ENCODE assay signal across 8 cellular contexts in genomic region chr5:179791881-179792611, GRCh38. TPM values are rescaled to one million over a fixed set of nuclear protein-coding genes. Genes with fewer than 3 reads are reported as not detected.
DNase-seq lines count a peak whose midpoint lies in the region; ATAC-seq and TF ChIP-seq lines count a peak whose summit lies in the region.
"Had no signal": no experiment of that assay in that cellular context is flagged by ENCODE, and none has a peak within 500 bp of the region (broad histone marks: within the 10 kb centered on the region; RNA-seq: fewer than 3 reads in every experiment).

No MANE protein-coding gene starts in this region.

- peak; percentile 37 to 76 (median 52) for DNase-seq in adrenal gland
- no peak for DNase-seq in SKM-1 treated with dmso at 0.1 percent for 144 hours (lab: John Stamatoyannopoulos, UW; ENCODE audit: unreplicated experiment)
- no peak for DNase-seq in stimulated activated naive CD4-positive, alpha-beta T cell treated with Interleukin-2 at 50 U/mL for 16 hours (lab: John Stamatoyannopoulos, UW)
- DNase-seq: HCEC 1CT, NCI-H748 treated with DMSO at 0.1 percent for 48 hours had no signal

- peaks cover 28% of the 10 kb centered on the region for H4K20me1 ChIP-seq in BLaER1

- no peak for ATAC-seq in GM21367 (IDR thresholded peaks at IDR 0.05; ENCODE audit: unreplicated experiment)

- TF ChIP-seq CTCF in adrenal gland (IDR thresholded peaks at IDR 0.05) = no peak

- intact Hi-C loops in adrenal gland (cut with DNase I) = no loop called here

- H3K27ac ChIP-seq in BLaER1 = peak overlapping the region; percentile 74
- H3K27ac ChIP-seq in adrenal gland = peak overlapping the region in 4 of 5 donors; percentile 8 to 86 (median 58)
- peak overlapping the region; percentile 60 to 71 for H3K27ac ChIP-seq in mucosa of rectum (ENCODE audit: low read depth in 2 of 2, low read length in 2 of 2)

- H3K4me2 ChIP-seq in BLaER1 = peak overlapping the region; percentile 99

- H3K4me1 ChIP-seq in BLaER1 (peaks cover 79% of the 10 kb centered on the region), adrenal gland (replicated peaks in 1 of 2) (peaks cover 10 to 41% of the 10 kb centered on the region in 2 donors), mucosa of rectum (ENCODE audit: control insufficient read depth in 2 of 2, insufficient read depth in 2 of 2, low read length in 2 of 2) (peaks cover 20 to 31% of the 10 kb centered on the region in 2 donors)

- no peak for TF ChIP-seq POLR2A in adrenal gland (IDR thresholded peaks at IDR 0.05)

- peak overlapping the region; percentile 42; the same call in 1 of the 2 replicates for H3K9ac ChIP-seq in BLaER1
- no peak overlapping the region for H3K9ac ChIP-seq in mucosa of rectum (ENCODE audit: low read depth in 1 of 2, low read length in 2 of 2)

- 48 to 78% (median 64%) methylated on average over 12 to 15 of the region's 15 CpGs for WGBS in adrenal gland, 4 donors

- 0 out of 2 replicates have a peak, but pooled peaks cover 7% of the 10 kb centered on the region for H3K9me3 ChIP-seq in BLaER1
- H3K9me3 ChIP-seq in adrenal gland (replicated peaks in 1 of 3) = no peaks in the 10 kb centered on the region
- H3K9me3 ChIP-seq in mucosa of rectum (ENCODE audit: control insufficient read depth in 2 of 2, low read length in 2 of 2) = no peaks in the 10 kb centered on the region

- H3K36me3 ChIP-seq in BLaER1 (peaks cover 5% of the 10 kb centered on the region), adrenal gland (replicated peaks in 1 of 2) (no peaks in the 10 kb centered on the region), mucosa of rectum (ENCODE audit: control insufficient read depth in 2 of 2, insufficient read depth in 2 of 2, low read length in 2 of 2) (peaks cover under 1 to 3% of the 10 kb centered on the region in 2 donors)

- H3K4me3 ChIP-seq in BLaER1 (no peak overlapping the region), adrenal gland (no peak overlapping the region), mucosa of rectum (ENCODE audit: low read length in 2 of 2) (no peak overlapping the region)

- H3K27me3 ChIP-seq in BLaER1 (no peaks in the 10 kb centered on the region), adrenal gland (no peaks in the 10 kb centered on the region), mucosa of rectum (ENCODE audit: control insufficient read depth in 2 of 2, insufficient read depth in 2 of 2, low read length in 2 of 2) (no peaks in the 10 kb centered on the region)

RNA-seq across cellular contexts. Expression of gene LTC4S, which starts 1.7 kb away (rescaled TPM):
- total RNA-seq in adrenal gland = 100 to 1,000 TPM in 1 of 8 donors, 10 to 100 TPM in 7; 10.2 to 205 (median 27.0) TPM
- 10 to 100 TPM in 2 of 3 donors, not detected in 1; 24.1 to 44.4 TPM for polyA plus RNA-seq in adrenal gland

RNA-seq across cellular contexts. Expression of gene MGAT4B, which starts 14.6 kb away (rescaled TPM):
- total RNA-seq in adrenal gland = 100 to 1,000 TPM in 7 of 8 donors, 10 to 100 TPM in 1; 93.3 to 242 (median 223) TPM
- polyA plus RNA-seq in adrenal gland = 100 to 1,000 TPM in 2 of 3 donors, 10 to 100 TPM in 1; 80.5 to 192 (median 122) TPM

RNA-seq across cellular contexts. Expression of gene SQSTM1, which starts 28.7 kb away (rescaled TPM):
- total RNA-seq in adrenal gland = 1,000 to 10,000 TPM in 3 of 8 donors, 100 to 1,000 TPM in 5; 521 to 2,312 (median 919) TPM
- polyA plus RNA-seq in adrenal gland = 100 to 1,000 TPM; 258 to 312 (median 292) TPM

RNA-seq across cellular contexts. Expression of gene MAML1, which starts 59.4 kb away (rescaled TPM):
- 10 to 100 TPM; 20.1 to 70.7 (median 32.4) TPM for total RNA-seq in adrenal gland
- 10 to 100 TPM in 2 of 3 donors, 1 to 10 TPM in 1; 7.3 to 19.0 (median 12.6) TPM for polyA plus RNA-seq in adrenal gland

Comparison
In these comparisons a context has a peak if more than half of its experiments do, and no peak if none do; other contexts are left out.
1. DNase-seq: peak in adrenal gland (7 of 7); none in SKM-1 treated with dmso at 0.1 percent for 144 hours (single experiment) and stimulated activated naive CD4-positive, alpha-beta T cell treated with Interleukin-2 at 50 U/mL for 16 hours (single experiment).
2. Peak in every context shown above with its lines, with median percentiles within 50 percentile points of each other: H3K27ac ChIP-seq.